ENCODE assay signal across 7 cellular contexts in genomic region chr20:33914871-33915270, GRCh38.
DNase-seq lines count a peak whose midpoint lies in the region; ATAC-seq and TF ChIP-seq lines count a peak whose summit lies in the region.

No MANE protein-coding gene starts in this region.

- TF ChIP-seq RAD21 in Ishikawa (IDR thresholded peaks at IDR 0.05; ENCODE audit: low read depth), result 0 out of 2 replicates have a peak, but pooled peaks have one; percentile 21

- peak; percentile 63; the same call in 1 of the 2 replicates for TF ChIP-seq EP300 in Ishikawa (IDR thresholded peaks at IDR 0.05; ENCODE audit: borderline replicate concordance)

- no peak overlapping the region for H3K27ac ChIP-seq in RWPE2 (ENCODE audit: poor library complexity, severe bottlenecking)

- no peaks in the 10 kb centered on the region for H3K27me3 ChIP-seq in RWPE2 (ENCODE audit: insufficient read depth, poor library complexity, severe bottlenecking)

- H3K4me1 ChIP-seq in RWPE2 (ENCODE audit: insufficient read depth, poor library complexity, severe bottlenecking), result peaks cover 3% of the 10 kb centered on the region

- H3K4me3 ChIP-seq in RWPE2 (ENCODE audit: severe bottlenecking), result no peak overlapping the region
- H3K4me3 ChIP-seq in astrocyte of the spinal cord (ENCODE audit: low read depth, low read length), result no peak overlapping the region

- H3K9me3 ChIP-seq in RWPE2 (ENCODE audit: severe bottlenecking), result no peaks in the 10 kb centered on the region

- DNase-seq in RWPE2 (ENCODE audit: low spot score) (no peak), astrocyte of the spinal cord (ENCODE audit: low read depth, low spot score) (peak; percentile 92), Ammon's horn (ENCODE audit: low spot score) (no peak)
- DNase-seq in stimulated activated CD4-positive, alpha-beta T cell treated with anti-CD3 and anti-CD28 coated beads, Interleukin-4, amount 100 ng/mL, for 48 hours (ENCODE audit: low read depth in 2 of 2), result peak; percentile 11 to 16

- H3K36me3 ChIP-seq in RWPE2 (ENCODE audit: low read depth), result no peaks in the 10 kb centered on the region

- TF ChIP-seq CTCF in RWPE2 (IDR thresholded peaks at IDR 0.05; ENCODE audit: poor library complexity, severe bottlenecking), result no peak
- TF ChIP-seq CTCF in astrocyte of the spinal cord (IDR thresholded peaks at IDR 0.05; ENCODE audit: low read depth, low read length), result peak; percentile 11

- in situ Hi-C loops in astrocyte of the spinal cord (cut with HindIII; ENCODE audit: low sequenced_read_pairs), result no loop called here

- ATAC-seq in RWPE2 (ENCODE audit: low read depth), result peak; percentile 95
- ATAC-seq in GM21529 (IDR thresholded peaks at IDR 0.05; ENCODE audit: unreplicated experiment), result no peak
- no peak for ATAC-seq in HG03521 (IDR thresholded peaks at IDR 0.05; ENCODE audit: unreplicated experiment)

TF ChIP-seq in Ishikawa, 13 proteins besides CTCF, POLR2A, EP300 and RAD21:
- TF ChIP-seq FOXM1 (IDR thresholded peaks at IDR 0.05; ENCODE audit: borderline replicate concordance, low read depth), result 0 out of 2 replicates have a peak, but pooled peaks have one; percentile 27
- TF ChIP-seq TAF1 (IDR thresholded peaks at IDR 0.05; ENCODE audit: low read depth), result no peak
- TF ChIP-seq TCF12 (IDR thresholded peaks at IDR 0.05; ENCODE audit: low read depth), result peak; percentile 74

Comparison
In these comparisons a context has a peak if more than half of its experiments do, and no peak if none do; other contexts are left out.
1. DNase-seq: peak in astrocyte of the spinal cord (single experiment) and stimulated activated CD4-positive, alpha-beta T cell treated with anti-CD3 and anti-CD28 coated beads, Interleukin-4, amount 100 ng/mL, for 48 hours (2 of 2); none in RWPE2 (single experiment) and Ammon's horn (single experiment).